ENCODE assay signal across 8 cellular contexts in the genomic region with DNA sequence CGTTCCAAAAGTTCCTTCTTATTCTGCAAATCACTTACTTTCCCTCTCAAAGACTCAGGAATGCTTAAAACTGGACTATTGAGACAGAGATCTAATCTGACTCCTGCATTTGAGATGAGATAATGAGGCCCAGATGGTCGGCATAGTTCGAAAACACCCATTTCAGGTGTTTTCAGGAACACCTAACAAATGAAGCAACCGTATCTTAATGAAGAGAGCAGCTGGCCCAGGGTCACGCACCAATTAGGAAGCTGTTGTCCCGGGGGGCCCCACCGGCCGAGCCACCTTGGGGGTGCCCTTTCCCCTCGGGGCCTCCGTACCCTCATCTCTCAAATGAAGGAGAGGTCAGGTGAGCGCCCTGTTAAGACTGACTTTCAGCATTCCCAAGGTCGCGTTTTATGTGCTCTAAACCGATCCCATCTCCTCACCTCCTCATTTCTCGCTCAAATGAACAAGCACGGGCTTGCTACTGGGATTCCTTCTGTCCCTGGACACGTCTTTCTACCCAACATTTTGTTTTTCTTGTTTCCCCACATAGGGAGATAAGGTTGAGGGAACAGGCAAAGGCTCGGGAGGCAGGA. TPM values are rescaled to one million over a fixed set of nuclear protein-coding genes. Genes with fewer than 3 reads are reported as not detected.
DNase-seq lines count a peak whose midpoint lies in the region; ATAC-seq and TF ChIP-seq lines count a peak whose summit lies in the region.

No MANE protein-coding gene starts in this region.

- H4K20me1 ChIP-seq in Karpas-422 (ENCODE audit: insufficient read depth, low read depth, low read length), result peaks cover 30% of the 10 kb centered on the region; the same call in 1 of the 2 replicates

- DNase-seq in CD8-positive, alpha-beta T cell, result no peak
- DNase-seq in Karpas-422 (peak; percentile 52), MV-4-11 (lab: John Stamatoyannopoulos, UW) (no peak), GM13977 (ENCODE audit: low spot score) (no peak), SHP77 treated with DMSO at 0.1 percent for 48 hours (lab: John Stamatoyannopoulos, UW) (no peak)

- in situ Hi-C loops in GM13977 (cut with MboI; ENCODE audit: low pct_unique_long_range_greater_than_20kb, low sequenced_read_pairs, unreplicated experiment), result no loop called here

- no peak for TF ChIP-seq CTCF in CD8-positive, alpha-beta T cell (IDR thresholded peaks at IDR 0.05)
- TF ChIP-seq CTCF in GM13977 (IDR thresholded peaks at IDR 0.05; ENCODE audit: extremely low read depth, insufficient read depth, missing control alignments), result no peak

- H3K4me1 Mint-ChIP-seq in CD8-positive, alpha-beta T cell (ENCODE audit: low read depth), result peaks cover 41% of the 10 kb centered on the region

- peaks cover 51% of the 10 kb centered on the region for H3K79me2 ChIP-seq in Karpas-422 (ENCODE audit: low read length)

- intact Hi-C loops in CD8-positive, alpha-beta T cell (cut with DNase I, micrococcal nuclease), result loop anchor here in 1 of 2 experiments (5.0 kb wide), 4 partner anchors 239 to 761 kb away; a partner anchor contains a TSS

- POLR2A ChIA-PET in CD8-positive, alpha-beta T cell (lab: Charles Lee), result no interaction called here

- H3K9ac ChIP-seq in Karpas-422 (ENCODE audit: low read length) (peak overlapping the region; percentile 86), duodenal mucosa (ENCODE audit: low read depth in 1 of 2, low read length in 2 of 2) (peak overlapping the region; percentile 73 to 76), mucosa of stomach (ENCODE audit: low read length) (peak overlapping the region; percentile 85)

- peak overlapping the region; percentile 77 for H3K27ac Mint-ChIP-seq in CD8-positive, alpha-beta T cell

- H3K9me2 ChIP-seq in Karpas-422 (replicated peaks; ENCODE audit: insufficient read depth, low read length), result no peaks in the 10 kb centered on the region

- H3K27me3 Mint-ChIP-seq in CD8-positive, alpha-beta T cell (ENCODE audit: low read depth), result no peaks in the 10 kb centered on the region

- no peak overlapping the region for H2AFZ ChIP-seq in Karpas-422 (ENCODE audit: low read length)

- H3K4me3 Mint-ChIP-seq in CD8-positive, alpha-beta T cell, result peak overlapping the region; percentile 98

- peaks cover 4% of the 10 kb centered on the region for H3K36me3 ChIP-seq in CD8-positive, alpha-beta T cell (ENCODE audit: insufficient read depth, low read length)
- H3K36me3 ChIP-seq in Karpas-422 (ENCODE audit: insufficient read depth, low read length) (no peaks in the 10 kb centered on the region), duodenal mucosa (ENCODE audit: control insufficient read depth in 1 of 2, insufficient read depth in 2 of 2, low read length in 2 of 2) (peaks cover 0 to 17% of the 10 kb centered on the region in 2 donors), mucosa of stomach (ENCODE audit: control insufficient read depth, insufficient read depth, low read length) (peaks cover 6% of the 10 kb centered on the region)

- no peaks in the 10 kb centered on the region for H3K9me3 ChIP-seq in CD8-positive, alpha-beta T cell (ENCODE audit: low read length)
- no peaks in the 10 kb centered on the region for H3K9me3 ChIP-seq in Karpas-422 (ENCODE audit: low read length)
- no peaks in the 10 kb centered on the region for H3K9me3 ChIP-seq in duodenal mucosa (ENCODE audit: control insufficient read depth in 1 of 2, low read length in 2 of 2)
- H3K9me3 ChIP-seq in mucosa of stomach (ENCODE audit: control insufficient read depth, low read length), result no peaks in the 10 kb centered on the region

- peaks cover 3% of the 10 kb centered on the region for H3K9me3 Mint-ChIP-seq in CD8-positive, alpha-beta T cell

- CTCF ChIA-PET in CD8-positive, alpha-beta T cell (lab: Charles Lee), result no interaction called here

- H3K27me3 ChIP-seq in CD8-positive, alpha-beta T cell (ENCODE audit: insufficient read depth, low read length), result no peaks in the 10 kb centered on the region
- H3K27me3 ChIP-seq in Karpas-422 (ENCODE audit: low read length) (no peaks in the 10 kb centered on the region), duodenal mucosa (ENCODE audit: control insufficient read depth in 1 of 2, insufficient read depth in 2 of 2, low read length in 2 of 2) (peaks cover 0 to 3% of the 10 kb centered on the region in 2 donors), mucosa of stomach (ENCODE audit: control insufficient read depth, insufficient read depth, low read length) (no peaks in the 10 kb centered on the region)

- H3K4me2 ChIP-seq in Karpas-422 (ENCODE audit: low read depth, low read length, poor library complexity, severe bottlenecking), result peak overlapping the region; percentile 82

- ATAC-seq in CD8-positive, alpha-beta T cell, result no peak
- ATAC-seq in HG03175 (IDR thresholded peaks at IDR 0.05; ENCODE audit: unreplicated experiment), result no peak

- H3K27ac ChIP-seq in CD8-positive, alpha-beta T cell (ENCODE audit: low read depth, low read length), result peak overlapping the region; percentile 76
- H3K27ac ChIP-seq in Karpas-422 (ENCODE audit: low read length), result 0 out of 2 replicates have a peak overlapping the region, but pooled peaks have one; percentile 2
- no peak overlapping the region for H3K27ac ChIP-seq in duodenal mucosa (ENCODE audit: low read depth, low read length)

- H3K4me1 ChIP-seq in CD8-positive, alpha-beta T cell (ENCODE audit: insufficient read depth, low read length), result peaks cover 41% of the 10 kb centered on the region
- H3K4me1 ChIP-seq in Karpas-422 (ENCODE audit: low read length) (peaks cover 43% of the 10 kb centered on the region), duodenal mucosa (ENCODE audit: control insufficient read depth in 1 of 2, insufficient read depth in 2 of 2, low read length in 2 of 2) (peaks cover 15 to 22% of the 10 kb centered on the region in 2 donors), mucosa of stomach (ENCODE audit: control insufficient read depth, insufficient read depth, low read length) (peaks cover 23% of the 10 kb centered on the region)

- peaks cover 34% of the 10 kb centered on the region for H3K36me3 Mint-ChIP-seq in CD8-positive, alpha-beta T cell

- H3K4me3 ChIP-seq in CD8-positive, alpha-beta T cell (ENCODE audit: low read depth, low read length), result peak overlapping the region; percentile 93
- H3K4me3 ChIP-seq in Karpas-422 (ENCODE audit: low read length), result peak overlapping the region; percentile 75
- peak overlapping the region; percentile 76 to 87 for H3K4me3 ChIP-seq in duodenal mucosa (ENCODE audit: low read depth in 1 of 2, low read length in 2 of 2)
- H3K4me3 ChIP-seq in mucosa of stomach (ENCODE audit: low read length), result peak overlapping the region; percentile 69

RNA-seq across cellular contexts. Expression of a gene that starts 0.8 kb away (rescaled TPM):
- total RNA-seq in CD8-positive, alpha-beta T cell, result 10 to 100 TPM; 94.6 to 97.4 TPM
- 15.3 and 57.2 TPM in 2 replicates for total RNA-seq in Karpas-422 (2014; rRNA removed; shearing (Covaris generic); ENCODE audit: low replicate concordance)
